ENCODE assay signal across 1 cellular context in the genomic region with DNA sequence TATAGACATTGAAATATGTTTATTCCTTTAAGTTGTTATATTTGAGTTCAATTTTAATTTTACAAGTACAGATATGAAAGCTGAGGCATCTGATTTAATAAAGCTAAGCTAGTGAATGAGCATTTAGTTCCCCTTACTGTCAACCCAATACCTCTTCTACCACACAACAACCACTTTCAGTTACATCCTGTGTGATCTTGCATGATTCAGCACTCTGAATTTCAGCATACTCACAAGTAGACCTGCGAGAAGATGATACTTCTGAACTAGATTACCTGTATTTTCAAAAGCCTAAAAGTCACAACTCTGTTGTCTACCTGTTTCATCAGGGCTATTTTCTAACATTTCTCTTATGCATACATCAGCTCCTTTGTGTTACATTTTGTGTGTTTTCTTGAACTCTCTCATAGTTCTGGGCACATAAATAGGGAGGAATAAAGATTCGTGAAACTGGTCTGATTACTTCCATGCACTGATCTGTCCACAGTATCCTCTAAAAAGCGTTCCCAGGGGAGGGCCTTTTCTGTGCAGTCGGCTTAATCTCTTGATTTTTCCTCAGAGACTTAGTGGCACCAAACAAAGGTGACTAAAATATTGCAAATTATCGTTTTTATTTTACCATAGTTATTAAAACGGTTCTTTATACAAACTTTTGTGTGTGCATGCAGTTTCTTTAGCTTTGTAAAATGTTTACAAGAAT.
TF ChIP-seq lines count a peak whose summit lies in the region.

No MANE protein-coding gene starts in this region.

TF ChIP-seq in GM23338, 12 proteins besides CTCF, POLR2A, EP300 and RAD21 (continued from another document):
- TF ChIP-seq ZNF462 (CRISPR knock-in tag; IDR thresholded peaks at IDR 0.05) (no peak), CREB1 (CRISPR knock-in tag; IDR thresholded peaks at IDR 0.05; ENCODE audit: low read depth) (no peak), ZNF331 (CRISPR knock-in tag; IDR thresholded peaks at IDR 0.05; ENCODE audit: low read depth) (no peak), POLR2AphosphoS5 (IDR thresholded peaks at IDR 0.05; ENCODE audit: low read depth) (no peak)
- TF ChIP-seq, protein P1, sequence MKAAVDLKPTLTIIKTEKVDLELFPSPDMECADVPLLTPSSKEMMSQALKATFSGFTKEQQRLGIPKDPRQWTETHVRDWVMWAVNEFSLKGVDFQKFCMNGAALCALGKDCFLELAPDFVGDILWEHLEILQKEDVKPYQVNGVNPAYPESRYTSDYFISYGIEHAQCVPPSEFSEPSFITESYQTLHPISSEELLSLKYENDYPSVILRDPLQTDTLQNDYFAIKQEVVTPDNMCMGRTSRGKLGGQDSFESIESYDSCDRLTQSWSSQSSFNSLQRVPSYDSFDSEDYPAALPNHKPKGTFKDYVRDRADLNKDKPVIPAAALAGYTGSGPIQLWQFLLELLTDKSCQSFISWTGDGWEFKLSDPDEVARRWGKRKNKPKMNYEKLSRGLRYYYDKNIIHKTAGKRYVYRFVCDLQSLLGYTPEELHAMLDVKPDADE (IDR thresholded peaks at IDR 0.05) = no peak
